Comparison of ENCODE assay signal across 9 cellular contexts in the genomic region with DNA sequence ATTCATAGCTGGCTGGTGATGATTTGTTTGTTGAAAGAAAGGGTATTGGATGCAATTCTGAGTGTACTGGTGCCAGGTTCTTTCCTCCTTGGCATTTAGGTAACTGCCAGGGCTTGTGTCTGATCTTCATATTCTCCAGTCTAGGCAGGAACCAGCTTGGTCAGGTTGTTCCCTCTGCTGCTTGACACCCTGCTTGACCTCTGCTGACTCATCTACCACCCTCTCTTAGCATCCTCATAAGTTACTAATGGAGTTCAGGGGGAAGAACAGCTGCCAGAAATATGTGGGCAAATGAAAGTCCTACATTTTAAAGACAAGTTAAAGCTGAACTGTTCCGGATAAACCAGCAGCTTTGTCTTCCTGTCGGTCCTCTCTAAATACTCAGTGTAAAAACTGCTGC.
DNase-seq lines count a peak whose midpoint lies in the region; ATAC-seq and TF ChIP-seq lines count a peak whose summit lies in the region.
"Had no signal": no experiment of that assay in that cellular context is flagged by ENCODE, and none has a peak within 500 bp of the region (broad histone marks: within the 10 kb centered on the region; RNA-seq: fewer than 3 reads in every experiment).

No MANE protein-coding gene starts in this region.

- TF ChIP-seq CTCF in epithelial cell of proximal tubule (conservative IDR thresholded peaks at IDR 0.05; ENCODE audit: low read depth, low read length) = no peak
- TF ChIP-seq CTCF in vagina (IDR thresholded peaks at IDR 0.05) = no peak

- H3K36me3 ChIP-seq in vagina = no peaks in the 10 kb centered on the region

- intact Hi-C loops in vagina (cut with DNase I) = no loop called here

- peaks cover 26% of the 10 kb centered on the region for H3K4me1 ChIP-seq in vagina

- H3K9me3 ChIP-seq in vagina = no peaks in the 10 kb centered on the region

- ATAC-seq in GM21447 (IDR thresholded peaks at IDR 0.05; ENCODE audit: unreplicated experiment) = peak; percentile 84

- H3K4me3 ChIP-seq in epithelial cell of proximal tubule (ENCODE audit: low read depth, low read length) = no peak overlapping the region
- H3K4me3 ChIP-seq in vagina = no peak overlapping the region

- H3K27ac ChIP-seq in vagina = peak overlapping the region; percentile 8

- DNase-seq in HT1080 (ENCODE audit: low read depth) = peak; percentile 88
- DNase-seq in epithelial cell of proximal tubule (ENCODE audit: low read depth) = peak; percentile 81
- no peak for DNase-seq in vagina (ENCODE audit: extremely low spot score in 2 of 2)
- no peak for DNase-seq in OCI-M2 (lab: John Stamatoyannopoulos, UW; ENCODE audit: unreplicated experiment)
- no peak for DNase-seq in NCI-H1694 (lab: John Stamatoyannopoulos, UW)
- DNase-seq in NCI-H2081 (lab: John Stamatoyannopoulos, UW) = no peak
- DNase-seq: NCI-H526, small intestine had no signal

- no peak for TF ChIP-seq POLR2A in vagina (IDR thresholded peaks at IDR 0.05)

- H3K27me3 ChIP-seq in vagina = no peaks in the 10 kb centered on the region

Comparison
In these comparisons a context has a peak if more than half of its experiments do, and no peak if none do; other contexts are left out.
1. DNase-seq: peak in HT1080 (single experiment) and epithelial cell of proximal tubule (single experiment); none in vagina (0 of 2), OCI-M2 (single experiment), NCI-H1694 (single experiment) and NCI-H2081 (0 of 2).